17 cellular contexts compared by ENCODE assay signal in genomic region chr2:110216803-110217202, GRCh38.
"Had no signal": no experiment of that assay in that cellular context is flagged by ENCODE, and none has a peak within 500 bp of the region (broad histone marks: within the 10 kb centered on the region; RNA-seq: fewer than 3 reads in every experiment).

No MANE protein-coding gene starts in this region.

- H3K4me2 ChIP-seq: hepatocyte had no signal

- H3K36me3 ChIP-seq: left ventricle myocardium inferior, lower lobe of right lung, pancreas, right lobe of liver had no signal

- H3K27ac ChIP-seq: coronary artery, hepatocyte, left ventricle myocardium inferior, lower lobe of right lung, pancreas, right lobe of liver, skin epidermis had no signal

- H3K9me3 ChIP-seq: lower lobe of right lung, pancreas, right lobe of liver had no signal

- DNase-seq: effector CD4-positive, alpha-beta T cell; endodermal cell; foreskin fibroblast; head of caudate nucleus; kidney; left cardiac atrium; left ventricle myocardium inferior; lower lobe of right lung; occipital lobe; pancreas; right lobe of liver; stimulated activated naive CD4-positive, alpha-beta T cell; trophoblast cell had no signal

- H2AFZ ChIP-seq: hepatocyte had no signal

- H3K4me3 ChIP-seq: coronary artery, hepatocyte, left ventricle myocardium inferior, lower lobe of right lung, pancreas, right lobe of liver, skin epidermis had no signal

- H3K4me1 ChIP-seq: lower lobe of right lung, right lobe of liver had no signal

- ATAC-seq: left cardiac atrium; lower lobe of right lung; natural killer cell treated with Interleukin-12 subunit alpha and Interleukin-12 subunit beta and Interleukin-15 and Interleukin-18, amount 100 ng/mL, for 72 hours; pancreas; right lobe of liver had no signal

- H3K27me3 ChIP-seq: right lobe of liver had no signal
